In genomic region chr1:47184090-47184735, GRCh38 we compare ENCODE assay signal across 1 cellular context.
TF ChIP-seq lines count a peak whose summit lies in the region.

No MANE protein-coding gene starts in this region.

TF ChIP-seq in GM23338, 12 proteins besides CTCF, POLR2A, EP300 and RAD21 (continued from another document):
- no peak for TF ChIP-seq ZNF462 (CRISPR knock-in tag; IDR thresholded peaks at IDR 0.05)
- no peak for TF ChIP-seq NANOG (IDR thresholded peaks at IDR 0.05; ENCODE audit: borderline replicate concordance)
- TF ChIP-seq ETS1 (IDR thresholded peaks at IDR 0.05), result no peak
